In genomic region chr17:1516403-1517161, GRCh38 we compare ENCODE assay signal across 8 cellular contexts. TPM values are rescaled to one million over a fixed set of nuclear protein-coding genes. Genes with fewer than 3 reads are reported as not detected.
DNase-seq lines count a peak whose midpoint lies in the region; ATAC-seq and TF ChIP-seq lines count a peak whose summit lies in the region.

Gene INPP5K (minus strand): TSS chr17:1516612. CDS start chr17:1516499, 113 bp downstream.

- H3K9me3 Mint-ChIP-seq in type B pancreatic cell, result no peaks in the 10 kb centered on the region

- H3K27ac ChIP-seq in adipose tissue (ENCODE audit: low read depth, low read length), result peak within 1 kb of the TSS; percentile 56

- no peaks in the 10 kb centered on the region for H3K27me3 Mint-ChIP-seq in type B pancreatic cell

- H3K36me3 Mint-ChIP-seq in type B pancreatic cell, result no peaks in the 10 kb centered on the region

- 0 to 1% (median 0%) methylated on average over 75 to 90 of the region's 90 CpGs for WGBS in adipose tissue, 3 donors

- H3K27ac Mint-ChIP-seq in type B pancreatic cell, result peak within 1 kb of the TSS; percentile 98

- H3K4me1 Mint-ChIP-seq in type B pancreatic cell (ENCODE audit: unreplicated experiment), result peaks cover 8% of the 10 kb centered on the region

- H3K4me3 ChIP-seq in GM12875 (ENCODE audit: low read depth, low read length), result peak within 1 kb of the TSS; percentile 87

- DNase-seq in NCI-H1436 (lab: John Stamatoyannopoulos, UW) (peak; percentile 95), T follicular helper cell (ENCODE audit: low read depth) (peak; percentile 97), cardiac septum (ENCODE audit: low spot score) (peak; percentile 99), pons (ENCODE audit: low spot score) (peak; percentile 97), type B pancreatic cell (ENCODE audit: extremely low spot score, unreplicated experiment) (peak; percentile 97)

- TF ChIP-seq CTCF in GM12875 (IDR thresholded peaks at IDR 0.05; ENCODE audit: borderline replicate concordance, insufficient read depth, low read depth, low read length) (0 out of 2 replicates have a peak, but pooled peaks have one; percentile 20), type B pancreatic cell (conservative IDR thresholded peaks at IDR 0.05) (no peak)

- peak; percentile 93 for ATAC-seq in HG02798 (IDR thresholded peaks at IDR 0.05; ENCODE audit: poor library complexity, unreplicated experiment)

- intact Hi-C loops in cardiac septum (cut with DNase I), result loop anchor here (1.0 to 5.0 kb wide), 4 partner anchors 60 to 244 kb away; partner anchors contain the start of genes BHLHA9 and CRK

- peak within 1 kb of the TSS; percentile 96 for H3K4me3 Mint-ChIP-seq in type B pancreatic cell

RNA-seq across cellular contexts. Expression of gene INPP5K, which starts in this region (rescaled TPM):
- 10 to 100 TPM; 21.9 to 88.5 (median 41.5) TPM for polyA plus RNA-seq in adipose tissue
- 34.2 TPM for total RNA-seq in cardiac septum
- total RNA-seq in type B pancreatic cell (ENCODE audit: low replicate concordance), result 21.2 and 29.7 TPM in 2 replicates

Comparison
In these comparisons a context has a peak if more than half of its experiments do, and no peak if none do; other contexts are left out.
1. Peak in every context shown above with its lines: DNase-seq, ATAC-seq, H3K4me3 ChIP-seq and H3K27ac ChIP-seq.